Comparison of ENCODE assay signal across 9 cellular contexts in genomic region chr5:65172486-65173129, GRCh38.
DNase-seq lines count a peak whose midpoint lies in the region; ATAC-seq lines count a peak whose summit lies in the region.
"Had no signal": no experiment of that assay in that cellular context is flagged by ENCODE, and none has a peak within 500 bp of the region (broad histone marks: within the 10 kb centered on the region; RNA-seq: fewer than 3 reads in every experiment).

No MANE protein-coding gene starts in this region.

- peak; percentile 96 for ATAC-seq in GM18873 (IDR thresholded peaks at IDR 0.05; ENCODE audit: low FRiP score, unreplicated experiment)
- ATAC-seq in HG02885 (IDR thresholded peaks at IDR 0.05; ENCODE audit: poor library complexity, unreplicated experiment), result peak; percentile 100

- no peak overlapping the region for H3K27ac Mint-ChIP-seq in activated T-helper 2 cell treated with anti-CD3 and anti-CD28 coated beads, Interferon-gamma antibody, Interleukin-2, Interleukin-4, amounts not matched to agents 10 μg/mL and 5 μg/mL and 100 μg/mL, durations not matched to agents 14 hours and 24 hours and 36 hours
- H3K27ac Mint-ChIP-seq: IgD-negative memory B cell had no signal

- DNase-seq in activated CD8-positive, alpha-beta memory T cell treated with anti-CD3 and anti-CD28 coated beads, Interleukin-2, amount 50 U/mL, for 4 hours, result peak; percentile 32
- peak; percentile 56 to 61 for DNase-seq in stimulated activated CD4-positive, alpha-beta T cell treated with anti-CD3 and anti-CD28 coated beads, Interleukin-2, amount 100 ng/mL, for 48 hours
- DNase-seq in SW 1271 (lab: John Stamatoyannopoulos, UW), result no peak
- no peak for DNase-seq in nucleus accumbens (lab: John Stamatoyannopoulos, UW)
- no peak for DNase-seq in HPDE6-E6E7 (ENCODE audit: extremely low spot score)
- no peak for DNase-seq in activated T-helper 2 cell treated with anti-CD3 and anti-CD28 coated beads, Interferon-gamma antibody, Interleukin-2, Interleukin-4, amounts not matched to agents 10 μg/mL and 5 μg/mL and 100 μg/mL, durations not matched to agents 14 hours and 24 hours and 36 hours (ENCODE audit: low spot score)

- H3K4me1 Mint-ChIP-seq in activated T-helper 2 cell treated with anti-CD3 and anti-CD28 coated beads, Interferon-gamma antibody, Interleukin-2, Interleukin-4, amounts not matched to agents 10 μg/mL and 5 μg/mL and 100 μg/mL, durations not matched to agents 14 hours and 24 hours and 36 hours (ENCODE audit: low read depth), result peaks cover 3% of the 10 kb centered on the region
- H3K4me1 Mint-ChIP-seq: IgD-negative memory B cell had no signal

- no peaks in the 10 kb centered on the region for H3K9me3 Mint-ChIP-seq in activated T-helper 2 cell treated with anti-CD3 and anti-CD28 coated beads, Interferon-gamma antibody, Interleukin-2, Interleukin-4, amounts not matched to agents 10 μg/mL and 5 μg/mL and 100 μg/mL, durations not matched to agents 14 hours and 24 hours and 36 hours
- H3K9me3 Mint-ChIP-seq: IgD-negative memory B cell had no signal

- intact Hi-C loops in activated T-helper 2 cell treated with anti-CD3 and anti-CD28 coated beads, Interferon-gamma antibody, Interleukin-2, Interleukin-4, amounts not matched to agents 10 μg/mL and 5 μg/mL and 100 μg/mL, durations not matched to agents 14 hours and 24 hours and 36 hours (cut with micrococcal nuclease), result loop anchor here (1.0 to 5.0 kb wide), 5 partner anchors 18 to 310 kb away; partner anchors contain the start of gene ADAMTS6

- H3K4me3 Mint-ChIP-seq in activated T-helper 2 cell treated with anti-CD3 and anti-CD28 coated beads, Interferon-gamma antibody, Interleukin-2, Interleukin-4, amounts not matched to agents 10 μg/mL and 5 μg/mL and 100 μg/mL, durations not matched to agents 14 hours and 24 hours and 36 hours (ENCODE audit: low read depth), result no peak overlapping the region

- H3K36me3 Mint-ChIP-seq in activated T-helper 2 cell treated with anti-CD3 and anti-CD28 coated beads, Interferon-gamma antibody, Interleukin-2, Interleukin-4, amounts not matched to agents 10 μg/mL and 5 μg/mL and 100 μg/mL, durations not matched to agents 14 hours and 24 hours and 36 hours (ENCODE audit: low read depth), result no peaks in the 10 kb centered on the region

- H3K27me3 Mint-ChIP-seq in activated T-helper 2 cell treated with anti-CD3 and anti-CD28 coated beads, Interferon-gamma antibody, Interleukin-2, Interleukin-4, amounts not matched to agents 10 μg/mL and 5 μg/mL and 100 μg/mL, durations not matched to agents 14 hours and 24 hours and 36 hours (ENCODE audit: low read depth), result peaks cover 27% of the 10 kb centered on the region
- H3K27me3 Mint-ChIP-seq: IgD-negative memory B cell had no signal

Comparison
In these comparisons a context has a peak if more than half of its experiments do, and no peak if none do; other contexts are left out.
1. DNase-seq: peak in activated CD8-positive, alpha-beta memory T cell treated with anti-CD3 and anti-CD28 coated beads, Interleukin-2, amount 50 U/mL, for 4 hours (single experiment) and stimulated activated CD4-positive, alpha-beta T cell treated with anti-CD3 and anti-CD28 coated beads, Interleukin-2, amount 100 ng/mL, for 48 hours (2 of 2); none in SW 1271 (0 of 2), nucleus accumbens (0 of 56), HPDE6-E6E7 (single experiment) and activated T-helper 2 cell treated with anti-CD3 and anti-CD28 coated beads, Interferon-gamma antibody, Interleukin-2, Interleukin-4, amounts not matched to agents 10 μg/mL and 5 μg/mL and 100 μg/mL, durations not matched to agents 14 hours and 24 hours and 36 hours (single experiment).